ENCODE assay signal across 8 cellular contexts in the genomic region with DNA sequence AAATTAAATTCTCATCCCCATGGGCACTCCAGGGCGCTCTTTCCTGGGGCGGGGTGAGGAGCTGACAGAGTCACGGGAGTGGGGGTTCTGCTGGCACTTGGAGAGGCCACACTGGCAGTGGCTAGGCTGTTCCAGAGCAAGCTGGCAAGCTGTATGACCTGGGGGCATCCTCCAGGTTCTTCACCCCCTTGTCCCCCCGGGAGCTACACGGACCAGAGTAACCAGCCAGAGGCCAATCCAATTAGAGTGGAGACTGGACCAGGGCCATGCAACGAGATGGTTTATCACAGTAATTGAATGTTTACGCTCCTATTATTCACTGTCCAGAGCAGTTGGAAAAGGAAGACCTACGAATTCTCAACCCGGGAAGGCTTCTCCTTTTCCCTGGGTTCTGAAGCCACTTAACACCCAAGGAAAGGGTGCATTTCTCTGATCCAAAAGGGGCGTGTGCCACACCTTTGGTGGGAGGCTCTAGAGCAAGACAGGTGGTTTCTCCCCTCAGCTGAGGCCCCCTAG. TPM values are rescaled to one million over a fixed set of nuclear protein-coding genes. Genes with fewer than 3 reads are reported as not detected.
A peak's percentile ranks its signal among the peaks of the same experiment; 100 is the strongest.
DNase-seq lines count a peak whose midpoint lies in the region; ATAC-seq, FAIRE-seq and TF ChIP-seq lines count a peak whose summit lies in the region.

No MANE protein-coding gene starts in this region.

- POLR2A ChIA-PET in Caco-2 (lab: Charles Lee), result interaction anchor here (0.6 to 2.9 kb wide), 8 partner anchors 9 to 194 kb away, joined by 3 to 25 read pairs (median 3); no protein-coding TSS in a partner anchor
- POLR2A ChIA-PET in PC-3 (lab: Charles Lee; ENCODE audit: unreplicated experiment), result no interaction called here

- peak overlapping the region; percentile 80 for H3K9ac ChIP-seq in PC-3 (ENCODE audit: low read length)

- H4K20me1 ChIP-seq in PC-3 (ENCODE audit: low read length), result peaks cover 32% of the 10 kb centered on the region

- ATAC-seq in PC-3, result no peak
- ATAC-seq in pancreas, result no peak
- no peak for ATAC-seq in HG02852 (IDR thresholded peaks at IDR 0.05; ENCODE audit: unreplicated experiment)

- intact Hi-C loops in Caco-2 (cut with micrococcal nuclease; ENCODE audit: unreplicated experiment) (loop anchor here (1.0 kb wide), 2 partner anchors 17 to 30 kb away; no protein-coding TSS in a partner anchor), PC-3 (cut with micrococcal nuclease) (loop anchor here (1.0 to 2.0 kb wide), 3 partner anchors 17 to 67 kb away; no protein-coding TSS in a partner anchor), pancreas (cut with DNase I) (no loop called here)

- H3K36me3 ChIP-seq in Caco-2 (ENCODE audit: control insufficient read depth, insufficient read depth, low read length), result peaks cover 1% of the 10 kb centered on the region; the same call in 1 of the 2 replicates
- H3K36me3 ChIP-seq in PC-3 (ENCODE audit: low read depth, low read length), result no peaks in the 10 kb centered on the region
- H3K36me3 ChIP-seq in pancreas, result no peaks in the 10 kb centered on the region

- H3K4me3 ChIP-seq in Caco-2 (ENCODE audit: low read depth, low read length) (peak overlapping the region; percentile 64), PC-3 (ENCODE audit: low read length) (peak overlapping the region; percentile 93), pancreas (peak overlapping the region; percentile 22 to 83 (median 67))

- H2AFZ ChIP-seq in PC-3 (ENCODE audit: low read length), result no peak overlapping the region

- H3K4me1 ChIP-seq in Caco-2, result peaks cover 66% of the 10 kb centered on the region
- peaks cover 70% of the 10 kb centered on the region for H3K4me1 ChIP-seq in PC-3 (ENCODE audit: insufficient read depth, low read length)
- H3K4me1 ChIP-seq in pancreas, result peaks cover 58 to 74% (median 63%) of the 10 kb centered on the region in 3 donors

- H3K36me3 Mint-ChIP-seq in Caco-2 (ENCODE audit: insufficient read depth, unreplicated experiment) (peaks cover 46% of the 10 kb centered on the region), endothelial cell (ENCODE audit: low read depth, unreplicated experiment) (peaks cover 17% of the 10 kb centered on the region)

- WGBS in pancreas, 2 donors, result 43 to 48% methylated on average over 10 of the region's 10 CpGs

- FAIRE-seq in pancreas (lab: Jason Lieb, UNC), result no peak

- peak overlapping the region; percentile 74 for H3K27ac ChIP-seq in PC-3 (ENCODE audit: low read length)
- H3K27ac ChIP-seq in pancreas, result peak overlapping the region; percentile 64 to 98 (median 98)

- H3K27ac Mint-ChIP-seq in Caco-2 (ENCODE audit: unreplicated experiment) (peak overlapping the region; percentile 86), endothelial cell (ENCODE audit: unreplicated experiment) (peak overlapping the region; percentile 57)

- CTCF ChIA-PET in Caco-2 (lab: Charles Lee), result interaction anchor here (0.6 to 3.5 kb wide), 24 partner anchors 8 to 304 kb away, joined by 3 to 68 read pairs (median 5); partner anchors contain the start of genes PTGR2 and ZNF410
- CTCF ChIA-PET in PC-3 (lab: Charles Lee), result interaction anchor here (0.9 to 2.0 kb wide), 9 partner anchors 12 to 93 kb away, joined by 3 to 17 read pairs (median 6); partner anchors contain the start of gene PTGR2

- H3K27me3 ChIP-seq in Caco-2 (replicated peaks; ENCODE audit: control insufficient read depth, insufficient read depth, low read length) (no peaks in the 10 kb centered on the region), PC-3 (ENCODE audit: low read length) (no peaks in the 10 kb centered on the region), pancreas (no peaks in the 10 kb centered on the region)

- H3K4me3 Mint-ChIP-seq in Caco-2 (ENCODE audit: unreplicated experiment) (peak overlapping the region; percentile 84), endothelial cell (ENCODE audit: unreplicated experiment) (peak overlapping the region; percentile 83)

- no peak for TF ChIP-seq CTCF in Caco-2 (IDR thresholded peaks at IDR 0.05; ENCODE audit: insufficient read depth in 1 of 2, low read depth in 1 of 2, low read length in 1 of 2, severe bottlenecking in 1 of 2, unreplicated experiment in 1 of 2)
- TF ChIP-seq CTCF in PC-3 (conservative IDR thresholded peaks at IDR 0.05; ENCODE audit: low read depth, low read length), result no peak
- TF ChIP-seq CTCF in endothelial cell (IDR thresholded peaks at IDR 0.05; ENCODE audit: unreplicated experiment), result no peak
- no peak for TF ChIP-seq CTCF in pancreas (IDR thresholded peaks at IDR 0.05)

- no peaks in the 10 kb centered on the region for H3K9me3 Mint-ChIP-seq in Caco-2 (ENCODE audit: unreplicated experiment)
- no peaks in the 10 kb centered on the region for H3K9me3 Mint-ChIP-seq in endothelial cell (ENCODE audit: unreplicated experiment)

- H3K9me3 ChIP-seq in Caco-2 (no peaks in the 10 kb centered on the region), PC-3 (ENCODE audit: low read length) (no peaks in the 10 kb centered on the region), pancreas (no peaks in the 10 kb centered on the region)

- DNase-seq in Caco-2 (no peak), PC-3 (no peak), endothelial cell (ENCODE audit: low spot score) (no peak), pancreas (peak in 1 of 6 donors; percentile 53), NK-92 (lab: John Stamatoyannopoulos, UW; ENCODE audit: unreplicated experiment) (no peak), DMS 273 treated with DMSO at 0.1 percent for 48 hours (lab: John Stamatoyannopoulos, UW) (no peak), DMS153 treated with DMSO at 0.1 percent for 48 hours (lab: John Stamatoyannopoulos, UW; ENCODE audit: unreplicated experiment) (no peak)

- H3K4me1 Mint-ChIP-seq in Caco-2 (ENCODE audit: low read depth, unreplicated experiment) (peaks cover 53% of the 10 kb centered on the region), endothelial cell (ENCODE audit: unreplicated experiment) (peaks cover 63% of the 10 kb centered on the region)

- H3K9me2 ChIP-seq in PC-3 (replicated peaks; ENCODE audit: low read length), result no peaks in the 10 kb centered on the region

- H3K79me2 ChIP-seq in PC-3 (ENCODE audit: low read length), result peaks cover 91% of the 10 kb centered on the region

- peak overlapping the region; percentile 98 for H3K4me2 ChIP-seq in PC-3 (ENCODE audit: low read length)

- peaks cover 6% of the 10 kb centered on the region for H3F3A ChIP-seq in PC-3 (ENCODE audit: low read length, unreplicated experiment)

- TSS peak; percentile 24 for BruUV-seq in Caco-2 (replicated peaks; lab: Mats Ljungman, UMichigan)
- BruUV-seq in PC-3 (replicated peaks; lab: Mats Ljungman, UMichigan), result TSS peak; percentile 24

- H3K27me3 Mint-ChIP-seq in Caco-2 (ENCODE audit: insufficient read depth, unreplicated experiment), result no peaks in the 10 kb centered on the region
- peaks cover 31% of the 10 kb centered on the region for H3K27me3 Mint-ChIP-seq in endothelial cell (ENCODE audit: unreplicated experiment)

RNA-seq across cellular contexts. Expression of gene PNMA1, which starts 43.8 kb away (rescaled TPM):
- total RNA-seq in Caco-2 (2022) (33.2 and 38.8 TPM in 2 replicates), PC-3 (2014; rRNA removed) (30.8 and 36.7 TPM in 2 replicates), endothelial cell (ENCODE audit: unreplicated experiment) (32.7 TPM), pancreas (10 to 100 TPM in 2 of 6 donors, 1 to 10 TPM in 4; 2.8 to 11.7 (median 6.5) TPM)
- polyA plus RNA-seq in pancreas, result 10 to 100 TPM in 1 of 2 donors, 1 to 10 TPM in 1; 6.2 to 25.4 TPM

Comparison
In these comparisons a context has a peak if more than half of its experiments do, and no peak if none do; other contexts are left out.
1. intact Hi-C loops: an anchor here in Caco-2 (1.0 kb wide) and PC-3 (1.0 to 2.0 kb wide); none called in pancreas.